In the genomic region with DNA sequence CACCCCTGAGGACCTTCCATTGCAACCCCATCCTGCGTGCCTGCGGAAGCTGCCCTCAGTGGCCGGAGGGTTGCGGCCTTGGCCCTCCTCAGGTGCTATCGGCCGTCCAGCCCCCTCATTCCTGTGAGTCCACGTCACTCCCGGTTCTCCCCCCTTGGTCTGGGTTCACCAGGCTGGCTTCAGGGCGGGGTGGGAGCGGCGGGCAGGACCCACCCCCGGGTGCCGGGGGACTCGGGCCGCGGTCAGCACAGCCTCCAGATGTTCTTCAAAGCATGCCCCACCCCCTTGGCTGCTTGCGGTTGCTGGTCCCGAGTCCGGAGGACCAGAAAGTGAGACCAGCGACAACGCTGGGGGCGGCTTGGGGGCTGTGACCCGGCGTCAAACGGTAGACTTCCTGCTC, we compare ENCODE assay signal across 1 cellular context.
TF ChIP-seq lines count a peak whose summit lies in the region.

No MANE protein-coding gene starts in this region.

TF ChIP-seq in HepG2, 621 proteins besides CTCF, POLR2A, EP300 and RAD21:
- TF ChIP-seq KLF12 (CRISPR knock-in tag; IDR thresholded peaks at IDR 0.05; ENCODE audit: borderline replicate concordance): no peak
- no peak for TF ChIP-seq ZNF207 (IDR thresholded peaks at IDR 0.05; ENCODE audit: borderline replicate concordance)
- no peak for TF ChIP-seq GATAD1 (CRISPR knock-in tag; IDR thresholded peaks at IDR 0.05)
- TF ChIP-seq YY1 (IDR thresholded peaks at IDR 0.05; ENCODE audit: insufficient read depth, insufficient replicate concordance, low read depth, low read length): no peak
- no peak for TF ChIP-seq ZFP36L2 (CRISPR knock-in tag; IDR thresholded peaks at IDR 0.05)
- TF ChIP-seq, protein P1, sequence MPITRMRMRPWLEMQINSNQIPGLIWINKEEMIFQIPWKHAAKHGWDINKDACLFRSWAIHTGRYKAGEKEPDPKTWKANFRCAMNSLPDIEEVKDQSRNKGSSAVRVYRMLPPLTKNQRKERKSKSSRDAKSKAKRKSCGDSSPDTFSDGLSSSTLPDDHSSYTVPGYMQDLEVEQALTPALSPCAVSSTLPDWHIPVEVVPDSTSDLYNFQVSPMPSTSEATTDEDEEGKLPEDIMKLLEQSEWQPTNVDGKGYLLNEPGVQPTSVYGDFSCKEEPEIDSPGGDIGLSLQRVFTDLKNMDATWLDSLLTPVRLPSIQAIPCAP (CRISPR knock-in tag; IDR thresholded peaks at IDR 0.05; ENCODE audit: low read depth): no peak
- TF ChIP-seq, protein P2, sequence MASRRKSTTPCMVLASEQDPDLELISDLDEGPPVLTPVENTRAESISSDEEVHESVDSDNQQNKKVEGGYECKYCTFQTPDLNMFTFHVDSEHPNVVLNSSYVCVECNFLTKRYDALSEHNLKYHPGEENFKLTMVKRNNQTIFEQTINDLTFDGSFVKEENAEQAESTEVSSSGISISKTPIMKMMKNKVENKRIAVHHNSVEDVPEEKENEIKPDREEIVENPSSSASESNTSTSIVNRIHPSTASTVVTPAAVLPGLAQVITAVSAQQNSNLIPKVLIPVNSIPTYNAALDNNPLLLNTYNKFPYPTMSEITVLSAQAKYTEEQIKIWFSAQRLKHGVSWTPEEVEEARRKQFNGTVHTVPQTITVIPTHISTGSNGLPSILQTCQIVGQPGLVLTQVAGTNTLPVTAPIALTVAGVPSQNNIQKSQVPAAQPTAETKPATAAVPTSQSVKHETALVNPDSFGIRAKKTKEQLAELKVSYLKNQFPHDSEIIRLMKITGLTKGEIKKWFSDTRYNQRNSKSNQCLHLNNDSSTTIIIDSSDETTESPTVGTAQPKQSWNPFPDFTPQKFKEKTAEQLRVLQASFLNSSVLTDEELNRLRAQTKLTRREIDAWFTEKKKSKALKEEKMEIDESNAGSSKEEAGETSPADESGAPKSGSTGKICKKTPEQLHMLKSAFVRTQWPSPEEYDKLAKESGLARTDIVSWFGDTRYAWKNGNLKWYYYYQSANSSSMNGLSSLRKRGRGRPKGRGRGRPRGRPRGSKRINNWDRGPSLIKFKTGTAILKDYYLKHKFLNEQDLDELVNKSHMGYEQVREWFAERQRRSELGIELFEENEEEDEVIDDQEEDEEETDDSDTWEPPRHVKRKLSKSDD (CRISPR knock-in tag; IDR thresholded peaks at IDR 0.05; ENCODE audit: low read depth): no peak
- TF ChIP-seq, protein P3, sequence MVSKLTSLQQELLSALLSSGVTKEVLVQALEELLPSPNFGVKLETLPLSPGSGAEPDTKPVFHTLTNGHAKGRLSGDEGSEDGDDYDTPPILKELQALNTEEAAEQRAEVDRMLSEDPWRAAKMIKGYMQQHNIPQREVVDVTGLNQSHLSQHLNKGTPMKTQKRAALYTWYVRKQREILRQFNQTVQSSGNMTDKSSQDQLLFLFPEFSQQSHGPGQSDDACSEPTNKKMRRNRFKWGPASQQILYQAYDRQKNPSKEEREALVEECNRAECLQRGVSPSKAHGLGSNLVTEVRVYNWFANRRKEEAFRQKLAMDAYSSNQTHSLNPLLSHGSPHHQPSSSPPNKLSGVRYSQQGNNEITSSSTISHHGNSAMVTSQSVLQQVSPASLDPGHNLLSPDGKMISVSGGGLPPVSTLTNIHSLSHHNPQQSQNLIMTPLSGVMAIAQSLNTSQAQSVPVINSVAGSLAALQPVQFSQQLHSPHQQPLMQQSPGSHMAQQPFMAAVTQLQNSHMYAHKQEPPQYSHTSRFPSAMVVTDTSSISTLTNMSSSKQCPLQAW (CRISPR knock-in tag; IDR thresholded peaks at IDR 0.05): 0 out of 2 replicates have a peak, but pooled peaks have one; percentile 27
- TF ChIP-seq, protein P4, sequence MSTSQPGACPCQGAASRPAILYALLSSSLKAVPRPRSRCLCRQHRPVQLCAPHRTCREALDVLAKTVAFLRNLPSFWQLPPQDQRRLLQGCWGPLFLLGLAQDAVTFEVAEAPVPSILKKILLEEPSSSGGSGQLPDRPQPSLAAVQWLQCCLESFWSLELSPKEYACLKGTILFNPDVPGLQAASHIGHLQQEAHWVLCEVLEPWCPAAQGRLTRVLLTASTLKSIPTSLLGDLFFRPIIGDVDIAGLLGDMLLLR (CRISPR knock-in tag; IDR thresholded peaks at IDR 0.05): 0 out of 2 replicates have a peak, but pooled peaks have one; percentile 23
- 0 out of 2 replicates have a peak, but pooled peaks have one; percentile 26 for TF ChIP-seq FOSL2 (CRISPR knock-in tag; IDR thresholded peaks at IDR 0.05)
- TF ChIP-seq, protein P5, sequence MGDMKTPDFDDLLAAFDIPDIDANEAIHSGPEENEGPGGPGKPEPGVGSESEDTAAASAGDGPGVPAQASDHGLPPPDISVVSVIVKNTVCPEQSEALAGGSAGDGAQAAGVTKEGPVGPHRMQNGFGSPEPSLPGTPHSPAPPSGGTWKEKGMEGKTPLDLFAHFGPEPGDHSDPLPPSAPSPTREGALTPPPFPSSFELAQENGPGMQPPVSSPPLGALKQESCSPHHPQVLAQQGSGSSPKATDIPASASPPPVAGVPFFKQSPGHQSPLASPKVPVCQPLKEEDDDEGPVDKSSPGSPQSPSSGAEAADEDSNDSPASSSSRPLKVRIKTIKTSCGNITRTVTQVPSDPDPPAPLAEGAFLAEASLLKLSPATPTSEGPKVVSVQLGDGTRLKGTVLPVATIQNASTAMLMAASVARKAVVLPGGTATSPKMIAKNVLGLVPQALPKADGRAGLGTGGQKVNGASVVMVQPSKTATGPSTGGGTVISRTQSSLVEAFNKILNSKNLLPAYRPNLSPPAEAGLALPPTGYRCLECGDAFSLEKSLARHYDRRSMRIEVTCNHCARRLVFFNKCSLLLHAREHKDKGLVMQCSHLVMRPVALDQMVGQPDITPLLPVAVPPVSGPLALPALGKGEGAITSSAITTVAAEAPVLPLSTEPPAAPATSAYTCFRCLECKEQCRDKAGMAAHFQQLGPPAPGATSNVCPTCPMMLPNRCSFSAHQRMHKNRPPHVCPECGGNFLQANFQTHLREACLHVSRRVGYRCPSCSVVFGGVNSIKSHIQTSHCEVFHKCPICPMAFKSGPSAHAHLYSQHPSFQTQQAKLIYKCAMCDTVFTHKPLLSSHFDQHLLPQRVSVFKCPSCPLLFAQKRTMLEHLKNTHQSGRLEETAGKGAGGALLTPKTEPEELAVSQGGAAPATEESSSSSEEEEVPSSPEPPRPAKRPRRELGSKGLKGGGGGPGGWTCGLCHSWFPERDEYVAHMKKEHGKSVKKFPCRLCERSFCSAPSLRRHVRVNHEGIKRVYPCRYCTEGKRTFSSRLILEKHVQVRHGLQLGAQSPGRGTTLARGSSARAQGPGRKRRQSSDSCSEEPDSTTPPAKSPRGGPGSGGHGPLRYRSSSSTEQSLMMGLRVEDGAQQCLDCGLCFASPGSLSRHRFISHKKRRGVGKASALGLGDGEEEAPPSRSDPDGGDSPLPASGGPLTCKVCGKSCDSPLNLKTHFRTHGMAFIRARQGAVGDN (CRISPR knock-in tag; IDR thresholded peaks at IDR 0.05): peak; percentile 9; the same call in 1 of the 2 replicates
- TF ChIP-seq CREB1 (IDR thresholded peaks at IDR 0.05): no peak
- TF ChIP-seq CREB1 (CRISPR knock-in tag; IDR thresholded peaks at IDR 0.05): no peak
- no peak for TF ChIP-seq SMAD1 (CRISPR knock-in tag; IDR thresholded peaks at IDR 0.05; ENCODE audit: borderline replicate concordance, low read depth)
- TF ChIP-seq, protein P6, sequence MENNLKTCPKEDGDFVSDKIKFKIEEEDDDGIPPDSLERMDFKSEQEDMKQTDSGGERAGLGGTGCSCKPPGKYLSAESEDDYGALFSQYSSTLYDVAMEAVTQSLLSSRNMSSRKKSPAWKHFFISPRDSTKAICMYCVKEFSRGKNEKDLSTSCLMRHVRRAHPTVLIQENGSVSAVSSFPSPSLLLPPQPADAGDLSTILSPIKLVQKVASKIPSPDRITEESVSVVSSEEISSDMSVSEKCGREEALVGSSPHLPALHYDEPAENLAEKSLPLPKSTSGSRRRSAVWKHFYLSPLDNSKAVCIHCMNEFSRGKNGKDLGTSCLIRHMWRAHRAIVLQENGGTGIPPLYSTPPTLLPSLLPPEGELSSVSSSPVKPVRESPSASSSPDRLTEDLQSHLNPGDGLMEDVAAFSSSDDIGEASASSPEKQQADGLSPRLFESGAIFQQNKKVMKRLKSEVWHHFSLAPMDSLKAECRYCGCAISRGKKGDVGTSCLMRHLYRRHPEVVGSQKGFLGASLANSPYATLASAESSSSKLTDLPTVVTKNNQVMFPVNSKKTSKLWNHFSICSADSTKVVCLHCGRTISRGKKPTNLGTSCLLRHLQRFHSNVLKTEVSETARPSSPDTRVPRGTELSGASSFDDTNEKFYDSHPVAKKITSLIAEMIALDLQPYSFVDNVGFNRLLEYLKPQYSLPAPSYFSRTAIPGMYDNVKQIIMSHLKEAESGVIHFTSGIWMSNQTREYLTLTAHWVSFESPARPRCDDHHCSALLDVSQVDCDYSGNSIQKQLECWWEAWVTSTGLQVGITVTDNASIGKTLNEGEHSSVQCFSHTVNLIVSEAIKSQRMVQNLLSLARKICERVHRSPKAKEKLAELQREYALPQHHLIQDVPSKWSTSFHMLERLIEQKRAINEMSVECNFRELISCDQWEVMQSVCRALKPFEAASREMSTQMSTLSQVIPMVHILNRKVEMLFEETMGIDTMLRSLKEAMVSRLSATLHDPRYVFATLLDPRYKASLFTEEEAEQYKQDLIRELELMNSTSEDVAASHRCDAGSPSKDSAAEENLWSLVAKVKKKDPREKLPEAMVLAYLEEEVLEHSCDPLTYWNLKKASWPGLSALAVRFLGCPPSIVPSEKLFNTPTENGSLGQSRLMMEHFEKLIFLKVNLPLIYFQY (CRISPR knock-in tag; IDR thresholded peaks at IDR 0.05; ENCODE audit: borderline replicate concordance): no peak
- TF ChIP-seq NFIB (CRISPR knock-in tag; IDR thresholded peaks at IDR 0.05; ENCODE audit: borderline replicate concordance): no peak
- no peak for TF ChIP-seq TBX3 (IDR thresholded peaks at IDR 0.05; ENCODE audit: borderline replicate concordance)
- TF ChIP-seq, protein P7, sequence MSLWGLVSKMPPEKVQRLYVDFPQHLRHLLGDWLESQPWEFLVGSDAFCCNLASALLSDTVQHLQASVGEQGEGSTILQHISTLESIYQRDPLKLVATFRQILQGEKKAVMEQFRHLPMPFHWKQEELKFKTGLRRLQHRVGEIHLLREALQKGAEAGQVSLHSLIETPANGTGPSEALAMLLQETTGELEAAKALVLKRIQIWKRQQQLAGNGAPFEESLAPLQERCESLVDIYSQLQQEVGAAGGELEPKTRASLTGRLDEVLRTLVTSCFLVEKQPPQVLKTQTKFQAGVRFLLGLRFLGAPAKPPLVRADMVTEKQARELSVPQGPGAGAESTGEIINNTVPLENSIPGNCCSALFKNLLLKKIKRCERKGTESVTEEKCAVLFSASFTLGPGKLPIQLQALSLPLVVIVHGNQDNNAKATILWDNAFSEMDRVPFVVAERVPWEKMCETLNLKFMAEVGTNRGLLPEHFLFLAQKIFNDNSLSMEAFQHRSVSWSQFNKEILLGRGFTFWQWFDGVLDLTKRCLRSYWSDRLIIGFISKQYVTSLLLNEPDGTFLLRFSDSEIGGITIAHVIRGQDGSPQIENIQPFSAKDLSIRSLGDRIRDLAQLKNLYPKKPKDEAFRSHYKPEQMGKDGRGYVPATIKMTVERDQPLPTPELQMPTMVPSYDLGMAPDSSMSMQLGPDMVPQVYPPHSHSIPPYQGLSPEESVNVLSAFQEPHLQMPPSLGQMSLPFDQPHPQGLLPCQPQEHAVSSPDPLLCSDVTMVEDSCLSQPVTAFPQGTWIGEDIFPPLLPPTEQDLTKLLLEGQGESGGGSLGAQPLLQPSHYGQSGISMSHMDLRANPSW (CRISPR knock-in tag; IDR thresholded peaks at IDR 0.05; ENCODE audit: borderline replicate concordance): no peak
- TF ChIP-seq TBX2 (CRISPR knock-in tag; IDR thresholded peaks at IDR 0.05; ENCODE audit: borderline replicate concordance): 0 out of 2 replicates have a peak, but pooled peaks have one; percentile 20
- TF ChIP-seq, protein P8, sequence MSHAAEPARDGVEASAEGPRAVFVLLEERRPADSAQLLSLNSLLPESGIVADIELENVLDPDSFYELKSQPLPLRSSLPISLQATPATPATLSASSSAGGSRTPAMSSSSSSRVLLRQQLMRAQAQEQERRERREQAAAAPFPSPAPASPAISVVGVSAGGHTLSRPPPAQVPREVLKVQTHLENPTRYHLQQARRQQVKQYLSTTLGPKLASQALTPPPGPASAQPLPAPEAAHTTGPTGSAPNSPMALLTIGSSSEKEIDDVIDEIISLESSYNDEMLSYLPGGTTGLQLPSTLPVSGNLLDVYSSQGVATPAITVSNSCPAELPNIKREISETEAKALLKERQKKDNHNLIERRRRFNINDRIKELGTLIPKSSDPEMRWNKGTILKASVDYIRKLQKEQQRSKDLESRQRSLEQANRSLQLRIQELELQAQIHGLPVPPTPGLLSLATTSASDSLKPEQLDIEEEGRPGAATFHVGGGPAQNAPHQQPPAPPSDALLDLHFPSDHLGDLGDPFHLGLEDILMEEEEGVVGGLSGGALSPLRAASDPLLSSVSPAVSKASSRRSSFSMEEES (CRISPR knock-in tag; IDR thresholded peaks at IDR 0.05): no peak
- TF ChIP-seq TEAD3 (CRISPR knock-in tag; optimal IDR thresholded peaks at IDR 0.05; ENCODE audit: borderline replicate concordance): peak; percentile 54
- no peak for TF ChIP-seq KDM4B (CRISPR knock-in tag; IDR thresholded peaks at IDR 0.05)
- TF ChIP-seq JUN (CRISPR knock-in tag; IDR thresholded peaks at IDR 0.05): no peak
- TF ChIP-seq ATF7 (IDR thresholded peaks at IDR 0.05): no peak
- no peak for TF ChIP-seq ATF7 (CRISPR knock-in tag; IDR thresholded peaks at IDR 0.05)
- no peak for TF ChIP-seq ZFP36 (IDR thresholded peaks at IDR 0.05; ENCODE audit: borderline replicate concordance, low read depth, low read length, partially characterized antibody)
- no peak for TF ChIP-seq NR2F6 (IDR thresholded peaks at IDR 0.05)
- 0 out of 2 replicates have a peak, but pooled peaks have one; percentile 9 for TF ChIP-seq NR2F6 (CRISPR knock-in tag; IDR thresholded peaks at IDR 0.05)
- TF ChIP-seq MIER2 (CRISPR knock-in tag; IDR thresholded peaks at IDR 0.05): no peak
